Comparison of ENCODE assay signal across 12 cellular contexts in the genomic region with DNA sequence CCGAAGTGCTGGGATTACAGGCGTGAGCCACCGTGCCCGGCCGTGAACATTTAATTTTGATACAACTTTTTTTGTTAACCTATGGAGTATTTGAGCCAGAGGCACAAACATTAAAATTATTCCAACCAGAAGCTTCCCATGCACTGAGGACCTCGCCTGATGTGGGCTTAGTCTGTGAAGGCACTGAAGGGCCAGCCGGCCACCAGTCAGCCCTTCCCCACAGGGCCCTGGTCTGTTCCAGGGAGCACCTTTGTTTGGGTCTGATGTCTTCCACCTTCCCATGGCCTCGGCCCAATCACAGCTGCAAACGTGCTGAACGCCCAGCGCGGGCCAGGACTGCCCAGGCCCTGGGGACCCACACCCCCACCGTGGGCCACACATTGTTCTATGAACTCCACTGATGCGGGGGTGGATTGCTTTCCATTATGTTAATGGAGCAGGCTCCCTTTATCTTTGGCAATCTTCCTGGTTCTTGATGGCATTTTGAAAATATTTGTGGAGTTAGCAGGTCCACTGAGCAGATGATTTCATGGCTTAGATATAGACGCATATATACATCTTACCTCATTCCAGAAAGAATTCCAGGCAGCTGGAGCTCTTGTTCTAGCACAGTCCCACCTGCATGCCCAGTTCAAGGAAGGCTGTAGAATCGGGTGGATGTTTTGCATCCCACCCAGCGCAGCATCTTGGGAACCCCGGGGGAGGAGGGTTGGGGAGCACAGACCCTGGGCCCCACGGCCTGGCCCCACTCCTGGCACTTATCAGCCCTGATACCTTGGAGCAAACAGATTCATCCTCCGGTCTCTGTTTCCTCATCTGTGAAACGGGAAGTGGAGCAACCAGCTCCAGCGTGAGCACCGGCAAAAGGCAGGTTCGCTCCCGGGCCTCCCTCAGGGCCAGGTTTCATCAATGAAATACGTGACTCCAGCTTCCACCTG. TPM values are rescaled to one million over a fixed set of nuclear protein-coding genes. Genes with fewer than 3 reads are reported as not detected.
DNase-seq lines count a peak whose midpoint lies in the region; ATAC-seq and TF ChIP-seq lines count a peak whose summit lies in the region.
"Had no signal": no experiment of that assay in that cellular context is flagged by ENCODE, and none has a peak within 500 bp of the region (broad histone marks: within the 10 kb centered on the region; RNA-seq: fewer than 3 reads in every experiment).

No MANE protein-coding gene starts in this region.

- no peaks in the 10 kb centered on the region for H3K36me3 ChIP-seq in osteoblast (ENCODE audit: insufficient read depth, low read length)

- peaks cover 16% of the 10 kb centered on the region for H3K4me1 Mint-ChIP-seq in WTC11

- TF ChIP-seq CTCF in choroid plexus epithelial cell (conservative IDR thresholded peaks at IDR 0.05; ENCODE audit: low read depth, low read length) (no peak), osteoblast (IDR thresholded peaks at IDR 0.05; ENCODE audit: extremely low read depth, low read depth, low read length) (no peak), WTC11 (IDR thresholded peaks at IDR 0.05) (no peak)

- no peaks in the 10 kb centered on the region for H3K4me1 ChIP-seq in osteoblast (ENCODE audit: insufficient read depth, low read length)

- H3K36me3 Mint-ChIP-seq in WTC11: no peaks in the 10 kb centered on the region

- no peak overlapping the region for H3K4me2 ChIP-seq in osteoblast (ENCODE audit: insufficient read depth, low read length)

- POLR2A ChIA-PET in WTC11 (lab: Charles Lee): no interaction called here

- CTCF ChIA-PET in WTC11 (lab: Charles Lee): interaction anchor here (1.3 kb wide), 1 partner anchor 18 kb away, joined by 3 read pairs; no protein-coding TSS in a partner anchor

- no peak overlapping the region for H3K4me3 Mint-ChIP-seq in WTC11
- H3K4me3 Mint-ChIP-seq: nephron progenitor cell; stimulated activated naive CD8-positive, alpha-beta T cell treated with anti-CD3 and anti-CD28 coated beads, Interleukin-15, amount 100 ng/mL, for 72 hours had no signal

- H3K9me3 Mint-ChIP-seq in WTC11: no peaks in the 10 kb centered on the region
- H3K9me3 Mint-ChIP-seq: nephron progenitor cell; stimulated activated naive CD8-positive, alpha-beta T cell treated with anti-CD3 and anti-CD28 coated beads, Interleukin-15, amount 100 ng/mL, for 72 hours had no signal

- H3K27me3 ChIP-seq in osteoblast (ENCODE audit: insufficient read depth, low read length): no peaks in the 10 kb centered on the region

- no peaks in the 10 kb centered on the region for H3K9me3 ChIP-seq in osteoblast (ENCODE audit: low read depth, low read length)

- H2AFZ ChIP-seq in osteoblast (ENCODE audit: low read length): no peak overlapping the region

- no peaks in the 10 kb centered on the region for H3K79me2 ChIP-seq in osteoblast (ENCODE audit: insufficient read depth, low read length)

- H3K27ac Mint-ChIP-seq in WTC11: no peak overlapping the region; the same call in 1 of the 2 replicates
- H3K27ac Mint-ChIP-seq: nephron progenitor cell; stimulated activated naive CD8-positive, alpha-beta T cell treated with anti-CD3 and anti-CD28 coated beads, Interleukin-15, amount 100 ng/mL, for 72 hours had no signal

- no peaks in the 10 kb centered on the region for H4K20me1 ChIP-seq in osteoblast (ENCODE audit: insufficient read depth, low read length)

- H3K27me3 Mint-ChIP-seq in WTC11 (ENCODE audit: low read depth): no peaks in the 10 kb centered on the region
- H3K27me3 Mint-ChIP-seq: stimulated activated naive CD8-positive, alpha-beta T cell treated with anti-CD3 and anti-CD28 coated beads, Interleukin-15, amount 100 ng/mL, for 72 hours had no signal

- DNase-seq in EH (ENCODE audit: low read depth): peak; percentile 88
- peak; percentile 85 for DNase-seq in M059J (ENCODE audit: low read depth)
- DNase-seq in choroid plexus epithelial cell (ENCODE audit: low read depth): peak; percentile 70
- DNase-seq in osteoblast (ENCODE audit: insufficient read length, low spot score, missing footprints): peak; percentile 96
- DNase-seq in WTC11 (ENCODE audit: low spot score): no peak
- DNase-seq: activated gamma-delta T cell; effector CD4-positive, alpha-beta T cell; nephron progenitor cell; stimulated activated naive CD8-positive, alpha-beta T cell treated with anti-CD3 and anti-CD28 coated beads, Interleukin-15, amount 100 ng/mL, for 72 hours had no signal

- no peak overlapping the region for H3K27ac ChIP-seq in osteoblast (ENCODE audit: low read depth, low read length)

- no peak overlapping the region for H3K4me3 ChIP-seq in choroid plexus epithelial cell (ENCODE audit: low read depth, low read length)
- H3K4me3 ChIP-seq in osteoblast (ENCODE audit: insufficient read depth, low read length): no peak overlapping the region

- ATAC-seq in WTC11 (no peak), GM21447 (IDR thresholded peaks at IDR 0.05; ENCODE audit: unreplicated experiment) (no peak), HG03159 (IDR thresholded peaks at IDR 0.05; ENCODE audit: unreplicated experiment) (no peak)
- ATAC-seq: activated CD4-positive, CD25-positive, alpha-beta regulatory T cell treated with anti-CD3 and anti-CD28 coated beads, Interleukin-2, amount 50 U/mL, for 24 hours; stimulated activated naive CD8-positive, alpha-beta T cell treated with anti-CD3 and anti-CD28 coated beads, Interleukin-15, amount 100 ng/mL, for 72 hours had no signal

TF ChIP-seq in WTC11, 78 proteins besides CTCF, POLR2A, EP300 and RAD21:
- TF ChIP-seq, protein P1, sequence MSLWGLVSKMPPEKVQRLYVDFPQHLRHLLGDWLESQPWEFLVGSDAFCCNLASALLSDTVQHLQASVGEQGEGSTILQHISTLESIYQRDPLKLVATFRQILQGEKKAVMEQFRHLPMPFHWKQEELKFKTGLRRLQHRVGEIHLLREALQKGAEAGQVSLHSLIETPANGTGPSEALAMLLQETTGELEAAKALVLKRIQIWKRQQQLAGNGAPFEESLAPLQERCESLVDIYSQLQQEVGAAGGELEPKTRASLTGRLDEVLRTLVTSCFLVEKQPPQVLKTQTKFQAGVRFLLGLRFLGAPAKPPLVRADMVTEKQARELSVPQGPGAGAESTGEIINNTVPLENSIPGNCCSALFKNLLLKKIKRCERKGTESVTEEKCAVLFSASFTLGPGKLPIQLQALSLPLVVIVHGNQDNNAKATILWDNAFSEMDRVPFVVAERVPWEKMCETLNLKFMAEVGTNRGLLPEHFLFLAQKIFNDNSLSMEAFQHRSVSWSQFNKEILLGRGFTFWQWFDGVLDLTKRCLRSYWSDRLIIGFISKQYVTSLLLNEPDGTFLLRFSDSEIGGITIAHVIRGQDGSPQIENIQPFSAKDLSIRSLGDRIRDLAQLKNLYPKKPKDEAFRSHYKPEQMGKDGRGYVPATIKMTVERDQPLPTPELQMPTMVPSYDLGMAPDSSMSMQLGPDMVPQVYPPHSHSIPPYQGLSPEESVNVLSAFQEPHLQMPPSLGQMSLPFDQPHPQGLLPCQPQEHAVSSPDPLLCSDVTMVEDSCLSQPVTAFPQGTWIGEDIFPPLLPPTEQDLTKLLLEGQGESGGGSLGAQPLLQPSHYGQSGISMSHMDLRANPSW (CRISPR knock-in tag; conservative IDR thresholded peaks at IDR 0.05; ENCODE audit: low read depth): no peak
- TF ChIP-seq NFATC4 (CRISPR knock-in tag; IDR thresholded peaks at IDR 0.05): no peak
- TF ChIP-seq MXD4 (CRISPR knock-in tag; IDR thresholded peaks at IDR 0.05; ENCODE audit: borderline replicate concordance): no peak
- no peak for TF ChIP-seq EMX1 (CRISPR knock-in tag; IDR thresholded peaks at IDR 0.05)

RNA-seq across cellular contexts. Expression of gene SPIRE2, which starts 14.5 kb away (rescaled TPM):
- 1.1 and 2.3 TPM in 2 replicates for total RNA-seq in M059J (2014; rRNA removed; shearing (Covaris generic))
- total RNA-seq in osteoblast (0.72 and 1.5 TPM in 2 replicates), WTC11 (2021) (19.7 to 21.1 TPM (median 20.5 TPM) in 3 replicates)

RNA-seq across cellular contexts. Expression of gene FANCA, which starts 26.3 kb away (rescaled TPM):
- total RNA-seq in M059J (2014; rRNA removed; shearing (Covaris generic)): 27.9 and 40.5 TPM in 2 replicates
- total RNA-seq in osteoblast (4.0 and 8.3 TPM in 2 replicates), WTC11 (2021) (90.5 to 98.7 TPM (median 90.8 TPM) in 3 replicates)

RNA-seq across cellular contexts. Expression of gene TCF25, which starts 30.7 kb away (rescaled TPM):
- total RNA-seq in M059J (2014; rRNA removed; shearing (Covaris generic)): 88.3 and 103 TPM in 2 replicates
- total RNA-seq in osteoblast: 225 and 230 TPM in 2 replicates
- 113 to 155 TPM (median 127 TPM) in 3 replicates for total RNA-seq in WTC11 (2021)
